8 cellular contexts compared by ENCODE assay signal in genomic region chr22:30356392-30357230, GRCh38. TPM values are rescaled to one million over a fixed set of nuclear protein-coding genes. Genes with fewer than 3 reads are reported as not detected.
DNase-seq lines count a peak whose midpoint lies in the region; ATAC-seq and TF ChIP-seq lines count a peak whose summit lies in the region.

Gene CCDC157 (plus strand): TSS chr22:30357007. CDS start chr22:30366001, 8,994 bp downstream.
Gene SF3A1 (minus strand): TSS chr22:30356894. CDS start chr22:30356792, 102 bp downstream.

- ATAC-seq in GM19324 (IDR thresholded peaks at IDR 0.05; ENCODE audit: low FRiP score, unreplicated experiment): peak; percentile 95
- peak; percentile 89 for ATAC-seq in HG03457 (IDR thresholded peaks at IDR 0.05; ENCODE audit: unreplicated experiment)
- ATAC-seq in left lung: peak; percentile 99

- peaks cover 0 to 16% of the 10 kb centered on the region in 2 donors for H3K36me3 ChIP-seq in left lung

- intact Hi-C loops in left lung (cut with DNase I): no loop called here

- no peaks in the 10 kb centered on the region for H3K9me3 ChIP-seq in left lung

- peak in 1 of 2 donors; percentile 22 for TF ChIP-seq CTCF in left lung (IDR thresholded peaks at IDR 0.05)

- peaks cover 20 to 40% of the 10 kb centered on the region in 2 donors for H3K4me1 ChIP-seq in left lung

- H3K27ac ChIP-seq in left lung: peak within 1 kb of the TSS; percentile 95 to 97

- peak within 1 kb of the TSS; percentile 76 to 85 for H3K4me3 ChIP-seq in left lung

- DNase-seq in C1 segment of cervical spinal cord (lab: John Stamatoyannopoulos, UW) (peak in 13 of 14 donors; percentile 61 to 94 (median 86)), NCI-H526 (lab: John Stamatoyannopoulos, UW) (peak; percentile 86 to 94), dedifferentiated amniotic fluid mesenchymal stem cell (ENCODE audit: extremely low spot score) (peak; percentile 81), left lung (peak; percentile 91 to 98)
- DNase-seq in activated CD4-positive, alpha-beta T cell treated with anti-CD3 and anti-CD28 coated beads, Interleukin-2, amount 50 U/mL, for 1 hour: peak; percentile 84
- DNase-seq in stimulated activated CD4-positive, alpha-beta T cell treated with anti-CD3 and anti-CD28 coated beads, Interleukin-2, amount 100 ng/mL, for 24 hours: peak; percentile 86 to 91

- no peaks in the 10 kb centered on the region for H3K27me3 ChIP-seq in left lung

RNA-seq across cellular contexts. Expression of gene CCDC157, which starts in this region (rescaled TPM):
- 1 to 10 TPM; 2.8 to 3.9 TPM for total RNA-seq in left lung

RNA-seq across cellular contexts. Expression of gene SF3A1, which starts in this region (rescaled TPM):
- 100 to 1,000 TPM; 133 to 146 TPM for total RNA-seq in left lung

Comparison
In these comparisons a context has a peak if more than half of its experiments do, and no peak if none do; other contexts are left out.
1. Peak in every context shown above with its lines: DNase-seq, ATAC-seq, H3K4me3 ChIP-seq and H3K27ac ChIP-seq.